Comparison of ENCODE assay signal across 12 cellular contexts in genomic region chr14:61545716-61546455, GRCh38.
DNase-seq lines count a peak whose midpoint lies in the region; ATAC-seq, FAIRE-seq and TF ChIP-seq lines count a peak whose summit lies in the region.
"Had no signal": no experiment of that assay in that cellular context is flagged by ENCODE, and none has a peak within 500 bp of the region (broad histone marks: within the 10 kb centered on the region; RNA-seq: fewer than 3 reads in every experiment).

No MANE protein-coding gene starts in this region.

- peaks cover 100% of the 10 kb centered on the region for H3K36me3 Mint-ChIP-seq in stimulated activated effector memory CD8-positive, alpha-beta T cell treated with anti-CD3 and anti-CD28 coated beads, Interleukin-12 subunit alpha, Interleukin-12 subunit beta, amount 100 ng/mL, for 72 hours

- no peak overlapping the region for H3K4me3 Mint-ChIP-seq in stimulated activated effector memory CD8-positive, alpha-beta T cell treated with anti-CD3 and anti-CD28 coated beads, Interleukin-12 subunit alpha, Interleukin-12 subunit beta, amount 100 ng/mL, for 72 hours

- TF ChIP-seq POLR2A in Peyer's patch (IDR thresholded peaks at IDR 0.05), result no peak

- no peak for FAIRE-seq in RCC 7860 (lab: Jason Lieb, UNC)
- FAIRE-seq: K562 had no signal

- peaks cover 32% of the 10 kb centered on the region for H3K4me1 Mint-ChIP-seq in stimulated activated effector memory CD8-positive, alpha-beta T cell treated with anti-CD3 and anti-CD28 coated beads, Interleukin-12 subunit alpha, Interleukin-12 subunit beta, amount 100 ng/mL, for 72 hours

- DNase-seq in LHCN-M2 (ENCODE audit: low read depth) (peak; percentile 39), hypothalamus (lab: John Stamatoyannopoulos, UW) (peak in 38 of 51 donors; percentile 17 to 90 (median 57)), Peyer's patch (no peak), RCC 7860 (ENCODE audit: low spot score) (no peak)
- DNase-seq in stimulated activated effector memory CD8-positive, alpha-beta T cell treated with anti-CD3 and anti-CD28 coated beads, Interleukin-12 subunit alpha, Interleukin-12 subunit beta, amount 100 ng/mL, for 72 hours (ENCODE audit: low spot score in 2 of 2), result no peak
- DNase-seq: DMS 273 treated with DMSO at 0.1 percent for 48 hours, HFFc6 had no signal

- TF ChIP-seq CTCF in Peyer's patch (IDR thresholded peaks at IDR 0.05), result no peak

- no peak overlapping the region for H3K4me3 ChIP-seq in Peyer's patch
- H3K4me3 ChIP-seq: breast epithelium, K562 had no signal

- peaks cover 0 to 7% (median 0%) of the 10 kb centered on the region in 4 donors for H3K4me1 ChIP-seq in Peyer's patch

- no peak for ATAC-seq in stimulated activated effector memory CD8-positive, alpha-beta T cell treated with anti-CD3 and anti-CD28 coated beads, Interleukin-12 subunit alpha, Interleukin-12 subunit beta, amount 100 ng/mL, for 72 hours
- ATAC-seq in HG03439 (IDR thresholded peaks at IDR 0.05; ENCODE audit: unreplicated experiment), result no peak
- ATAC-seq in HG03025 (IDR thresholded peaks at IDR 0.05; ENCODE audit: low FRiP score, unreplicated experiment), result no peak
- ATAC-seq: K562 had no signal

- H3K36me3 ChIP-seq in Peyer's patch, result peaks cover 0 to 13% (median 0%) of the 10 kb centered on the region in 3 donors
- H3K36me3 ChIP-seq: breast epithelium had no signal

- H3K9me3 Mint-ChIP-seq in stimulated activated effector memory CD8-positive, alpha-beta T cell treated with anti-CD3 and anti-CD28 coated beads, Interleukin-12 subunit alpha, Interleukin-12 subunit beta, amount 100 ng/mL, for 72 hours, result no peaks in the 10 kb centered on the region
- H3K9me3 Mint-ChIP-seq: HFFc6 had no signal

- H3K9me3 ChIP-seq in Peyer's patch, result no peaks in the 10 kb centered on the region
- H3K9me3 ChIP-seq: breast epithelium had no signal

- no peaks in the 10 kb centered on the region for H3K27me3 ChIP-seq in Peyer's patch
- H3K27me3 ChIP-seq: breast epithelium had no signal

- peak overlapping the region; percentile 8 for H3K27ac ChIP-seq in angular gyrus (ENCODE audit: low read depth, low read length)
- peak overlapping the region in 1 of 4 donors; percentile 50 for H3K27ac ChIP-seq in Peyer's patch

- peak overlapping the region; percentile 77 for H3K27ac Mint-ChIP-seq in stimulated activated effector memory CD8-positive, alpha-beta T cell treated with anti-CD3 and anti-CD28 coated beads, Interleukin-12 subunit alpha, Interleukin-12 subunit beta, amount 100 ng/mL, for 72 hours
- H3K27ac Mint-ChIP-seq: HFFc6 had no signal

Comparison
In these comparisons a context has a peak if more than half of its experiments do, and no peak if none do; other contexts are left out.
1. DNase-seq: peak in LHCN-M2 (single experiment) and hypothalamus (38 of 51); none in stimulated activated effector memory CD8-positive, alpha-beta T cell treated with anti-CD3 and anti-CD28 coated beads, Interleukin-12 subunit alpha, Interleukin-12 subunit beta, amount 100 ng/mL, for 72 hours (0 of 2), Peyer's patch (0 of 3) and RCC 7860 (single experiment).